ENCODE assay signal across 18 cellular contexts in the genomic region with DNA sequence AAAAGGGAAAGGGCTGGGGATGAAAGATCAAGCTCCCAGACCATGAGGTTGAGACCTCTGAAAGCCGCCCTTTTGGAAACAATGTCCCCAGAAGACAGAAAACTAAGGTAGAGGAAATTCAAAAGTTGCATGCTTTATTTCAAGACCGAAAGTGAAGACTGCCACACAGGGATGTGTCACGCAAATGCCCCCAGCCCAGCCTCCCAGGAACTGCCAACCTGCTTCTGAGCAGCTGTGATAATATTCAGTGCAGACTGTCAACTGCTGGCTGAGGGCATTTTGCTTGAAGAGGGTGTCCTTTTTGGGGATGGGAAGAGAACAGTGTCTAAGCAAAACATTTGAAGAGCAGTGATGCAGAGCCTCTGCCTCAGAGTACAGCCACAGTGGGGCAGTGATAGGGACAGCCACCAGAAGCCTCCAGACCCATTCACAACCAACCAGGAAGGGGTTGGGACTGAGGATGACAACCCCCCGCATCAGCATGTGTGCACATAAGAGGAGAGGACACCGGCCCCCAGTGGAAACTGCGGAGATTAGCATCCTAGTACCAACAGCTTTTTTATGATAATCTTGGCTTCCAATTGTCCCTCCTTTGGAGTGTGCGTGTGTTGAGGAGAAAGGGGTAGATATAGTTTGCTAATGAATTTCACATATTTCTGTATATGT. TPM values are rescaled to one million over a fixed set of nuclear protein-coding genes. Genes with fewer than 3 reads are reported as not detected.
DNase-seq lines count a peak whose midpoint lies in the region; ATAC-seq lines count a peak whose summit lies in the region.
"Had no signal": no experiment of that assay in that cellular context is flagged by ENCODE, and none has a peak within 500 bp of the region (broad histone marks: within the 10 kb centered on the region; RNA-seq: fewer than 3 reads in every experiment).

No MANE protein-coding gene starts in this region.

- in situ Hi-C loops in KBM-7 (cut with MboI; ENCODE audit: low pct_unique_long_range_greater_than_20kb, low sequenced_read_pairs), result no loop called here

- H3K27me3 Mint-ChIP-seq in naive thymus-derived CD8-positive, alpha-beta T cell, result peaks cover 0 to 4% (median 0%) of the 10 kb centered on the region in 5 donors
- H3K27me3 Mint-ChIP-seq: activated B cell treated with CpG ODN at 0.5 μM for 24 hours; activated naive CD8-positive, alpha-beta T cell treated with anti-CD3 and anti-CD28 coated beads, Interleukin-2, amount 50 U/mL, for 24 hours had no signal

- DNase-seq in NCI-H2227 (lab: John Stamatoyannopoulos, UW; ENCODE audit: unreplicated experiment) (peak; percentile 41), NCI-H2227 treated with DMSO at 0.1 percent for 48 hours (lab: John Stamatoyannopoulos, UW) (no peak), KBM-7 (peak; percentile 50), SK-N-DZ (ENCODE audit: low spot score) (peak; percentile 52), occipital lobe (lab: John Stamatoyannopoulos, UW) (no peak)
- peak in 1 of 10 donors; percentile 10 for DNase-seq in naive thymus-derived CD8-positive, alpha-beta T cell
- DNase-seq: activated B cell treated with CpG ODN at 0.5 μM for 24 hours; activated naive CD8-positive, alpha-beta T cell treated with anti-CD3 and anti-CD28 coated beads, Interleukin-2, amount 50 U/mL, for 24 hours; activated T-cell treated with anti-CD3 and anti-CD28 coated beads for 4 hours; CD8-positive, alpha-beta T cell; foreskin fibroblast; mesenchymal stem cell; NCI-H2081 treated with DMSO at 0.1 percent for 48 hours; sigmoid colon; stimulated activated CD4-positive, alpha-beta T cell treated with anti-CD3 and anti-CD28 coated beads, Interleukin-4, amount 100 ng/mL, for 4 hours; SW 1271 had no signal

- peak overlapping the region in 1 of 10 donors; percentile 29 for H3K27ac Mint-ChIP-seq in naive thymus-derived CD8-positive, alpha-beta T cell
- H3K27ac Mint-ChIP-seq: activated B cell treated with CpG ODN at 0.5 μM for 24 hours; activated naive CD8-positive, alpha-beta T cell treated with anti-CD3 and anti-CD28 coated beads, Interleukin-2, amount 50 U/mL, for 24 hours; CD8-positive, alpha-beta T cell had no signal

- peak; percentile 20 to 36 for ATAC-seq in naive thymus-derived CD8-positive, alpha-beta T cell
- ATAC-seq in HG02938 (IDR thresholded peaks at IDR 0.05; ENCODE audit: unreplicated experiment), result no peak
- ATAC-seq in HG02973 (IDR thresholded peaks at IDR 0.05; ENCODE audit: unreplicated experiment), result no peak
- ATAC-seq: activated naive CD8-positive, alpha-beta T cell treated with anti-CD3 and anti-CD28 coated beads, Interleukin-2, amount 50 U/mL, for 24 hours; CD8-positive, alpha-beta T cell had no signal

- H3K4me1 Mint-ChIP-seq in naive thymus-derived CD8-positive, alpha-beta T cell, result peaks cover 0 to 15% (median 2%) of the 10 kb centered on the region in 4 donors
- H3K4me1 Mint-ChIP-seq: activated B cell treated with CpG ODN at 0.5 μM for 24 hours; activated naive CD8-positive, alpha-beta T cell treated with anti-CD3 and anti-CD28 coated beads, Interleukin-2, amount 50 U/mL, for 24 hours had no signal

- POLR2A ChIA-PET in naive thymus-derived CD8-positive, alpha-beta T cell (lab: Charles Lee), result no interaction called here

- H3K9me3 Mint-ChIP-seq in naive thymus-derived CD8-positive, alpha-beta T cell, result no peaks in the 10 kb centered on the region
- H3K9me3 Mint-ChIP-seq: activated B cell treated with CpG ODN at 0.5 μM for 24 hours; activated naive CD8-positive, alpha-beta T cell treated with anti-CD3 and anti-CD28 coated beads, Interleukin-2, amount 50 U/mL, for 24 hours; CD8-positive, alpha-beta T cell had no signal

- no peak overlapping the region for H3K4me3 Mint-ChIP-seq in naive thymus-derived CD8-positive, alpha-beta T cell
- H3K4me3 Mint-ChIP-seq: activated B cell treated with CpG ODN at 0.5 μM for 24 hours; activated naive CD8-positive, alpha-beta T cell treated with anti-CD3 and anti-CD28 coated beads, Interleukin-2, amount 50 U/mL, for 24 hours; CD8-positive, alpha-beta T cell had no signal

- H3K36me3 Mint-ChIP-seq in naive thymus-derived CD8-positive, alpha-beta T cell, result peaks cover 0 to 4% (median 0%) of the 10 kb centered on the region in 3 donors
- H3K36me3 Mint-ChIP-seq: CD8-positive, alpha-beta T cell had no signal

RNA-seq across cellular contexts. Expression of gene NFE2L3, which starts 34.7 kb away (rescaled TPM):
- 30.8 and 33.6 TPM in 2 replicates for polyA plus RNA-seq in SK-N-DZ (2014; cell fraction: cytosol; rRNA removed)
- polyA plus RNA-seq in SK-N-DZ (2014; cell fraction: nucleus; rRNA removed), result 19.5 and 23.0 TPM in 2 replicates
- total RNA-seq in naive thymus-derived CD8-positive, alpha-beta T cell, result 1 to 10 TPM; 2.1 to 3.6 TPM
- polyA plus RNA-seq in naive thymus-derived CD8-positive, alpha-beta T cell, result 1 to 10 TPM; 1.4 to 4.3 (median 2.9) TPM
- 19.2 TPM for total RNA-seq in occipital lobe

Comparison
In these comparisons a context has a peak if more than half of its experiments do, and no peak if none do; other contexts are left out.
1. DNase-seq: peak in NCI-H2227 (single experiment), KBM-7 (single experiment) and SK-N-DZ (single experiment); none in NCI-H2227 treated with DMSO at 0.1 percent for 48 hours (single experiment) and occipital lobe (single experiment).
2. ATAC-seq: peak in naive thymus-derived CD8-positive, alpha-beta T cell (2 of 2); none in HG02938 (single experiment) and HG02973 (single experiment).